Comparison of ENCODE assay signal across 12 cellular contexts in genomic region chr5:78602400-78602799, GRCh38. TPM values are rescaled to one million over a fixed set of nuclear protein-coding genes. Genes with fewer than 3 reads are reported as not detected.
"Had no signal": no experiment of that assay in that cellular context is flagged by ENCODE, and none has a peak within 500 bp of the region (broad histone marks: within the 10 kb centered on the region; RNA-seq: fewer than 3 reads in every experiment).

No MANE protein-coding gene starts in this region.

- H3K4me1 Mint-ChIP-seq: activated CD4-positive, alpha-beta T cell treated with anti-CD3 and anti-CD28 coated beads for 36 hours; activated T-helper 17 cell treated with anti-CD3 and anti-CD28 coated beads, Interleukin-2, amount 50 U/mL, for 72 hours; central memory CD8-positive, alpha-beta T cell had no signal

- H3K36me3 ChIP-seq: ovary, tibial artery had no signal

- ATAC-seq: activated CD4-positive, alpha-beta T cell treated with anti-CD3 and anti-CD28 coated beads for 36 hours; activated T-helper 17 cell treated with anti-CD3 and anti-CD28 coated beads, Interleukin-2, amount 50 U/mL, for 72 hours; natural killer cell treated with Interleukin-12 subunit alpha and Interleukin-12 subunit beta and Interleukin-15 and Interleukin-18, amount 100 ng/mL, for 72 hours had no signal

- H3K4me3 Mint-ChIP-seq: activated CD4-positive, alpha-beta T cell treated with anti-CD3 and anti-CD28 coated beads for 36 hours; activated naive CD4-positive, alpha-beta T cell treated with anti-CD3 and anti-CD28 coated beads for 36 hours; activated T-helper 17 cell treated with anti-CD3 and anti-CD28 coated beads, Interleukin-2, amount 50 U/mL, for 72 hours; central memory CD8-positive, alpha-beta T cell; endodermal cell; natural killer cell treated with Interleukin-12 subunit alpha and Interleukin-12 subunit beta and Interleukin-15 and Interleukin-18, amount 100 ng/mL, for 72 hours had no signal

- H3K27me3 ChIP-seq: ovary, tibial artery had no signal

- H3K27ac Mint-ChIP-seq: activated CD4-positive, alpha-beta T cell treated with anti-CD3 and anti-CD28 coated beads for 36 hours; activated naive CD4-positive, alpha-beta T cell treated with anti-CD3 and anti-CD28 coated beads for 36 hours; activated T-helper 17 cell treated with anti-CD3 and anti-CD28 coated beads, Interleukin-2, amount 50 U/mL, for 72 hours; endodermal cell; natural killer cell treated with Interleukin-12 subunit alpha and Interleukin-12 subunit beta and Interleukin-15 and Interleukin-18, amount 100 ng/mL, for 72 hours had no signal

- DNase-seq: activated CD4-positive, alpha-beta T cell treated with anti-CD3 and anti-CD28 coated beads for 36 hours; activated CD8-positive, alpha-beta memory T cell treated with anti-CD3 and anti-CD28 coated beads for 24 hours; activated naive CD4-positive, alpha-beta T cell treated with anti-CD3 and anti-CD28 coated beads for 36 hours; activated T-cell treated with anti-CD3 and anti-CD28 coated beads for 4 hours; endodermal cell; mucosa of descending colon; ovary; T-helper 9 cell; tibial artery had no signal

- H3K9me3 Mint-ChIP-seq: activated naive CD4-positive, alpha-beta T cell treated with anti-CD3 and anti-CD28 coated beads for 36 hours; activated T-helper 17 cell treated with anti-CD3 and anti-CD28 coated beads, Interleukin-2, amount 50 U/mL, for 72 hours; central memory CD8-positive, alpha-beta T cell; endodermal cell; natural killer cell treated with Interleukin-12 subunit alpha and Interleukin-12 subunit beta and Interleukin-15 and Interleukin-18, amount 100 ng/mL, for 72 hours had no signal

- H3K4me3 ChIP-seq: mucosa of descending colon, ovary, tibial artery had no signal

- H3K36me3 Mint-ChIP-seq: natural killer cell treated with Interleukin-12 subunit alpha and Interleukin-12 subunit beta and Interleukin-15 and Interleukin-18, amount 100 ng/mL, for 72 hours had no signal

- H3K27ac ChIP-seq: ovary had no signal

- H3K9me3 ChIP-seq: mucosa of descending colon, ovary, tibial artery had no signal

RNA-seq across cellular contexts. Expression of gene LHFPL2, which starts 46.2 kb away (rescaled TPM):
- total RNA-seq: activated naive CD4-positive, alpha-beta T cell treated with anti-CD3 and anti-CD28 coated beads for 36 hours had no signal
